7 cellular contexts compared by ENCODE assay signal in the genomic region with DNA sequence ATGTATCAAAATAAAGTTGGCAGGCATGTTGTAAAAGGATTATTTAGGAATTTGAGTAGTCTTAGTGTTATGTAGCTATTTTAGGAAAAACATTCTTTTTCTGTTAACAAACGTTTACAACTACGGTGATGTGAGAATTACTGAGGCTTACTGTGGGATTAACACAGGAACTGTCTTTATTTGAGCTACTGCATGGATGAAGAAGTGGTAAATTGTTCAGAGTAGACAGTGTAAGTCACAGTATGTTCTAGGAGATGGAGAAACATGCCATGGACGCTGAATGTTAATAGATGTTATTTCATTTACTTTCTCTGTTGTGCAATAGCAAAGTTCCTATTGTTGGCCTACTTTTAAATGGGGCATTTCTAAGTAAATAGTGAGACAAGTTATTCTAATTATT. TPM values are rescaled to one million over a fixed set of nuclear protein-coding genes. Genes with fewer than 3 reads are reported as not detected.
DNase-seq lines count a peak whose midpoint lies in the region; ATAC-seq and TF ChIP-seq lines count a peak whose summit lies in the region.

No MANE protein-coding gene starts in this region.

- no peak for ATAC-seq in naive thymus-derived CD4-positive, alpha-beta T cell
- ATAC-seq in omental fat pad (ENCODE audit: low FRiP score) (no peak), GM21737 (IDR thresholded peaks at IDR 0.05; ENCODE audit: unreplicated experiment) (no peak)

- peaks cover 21 to 46% of the 10 kb centered on the region in 2 donors for H3K4me1 ChIP-seq in naive thymus-derived CD4-positive, alpha-beta T cell (ENCODE audit: control insufficient read depth in 2 of 2, insufficient read depth in 2 of 2, low read length in 2 of 2)

- peak overlapping the region; percentile 94 for H3K4me3 ChIP-seq in GM06990 (replicated peaks; ENCODE audit: low read depth, low read length)
- H3K4me3 ChIP-seq in naive thymus-derived CD4-positive, alpha-beta T cell (ENCODE audit: low read length): peak overlapping the region; percentile 83

- POLR2A ChIA-PET in naive thymus-derived CD4-positive, alpha-beta T cell (lab: Charles Lee): interaction anchor here (0.9 to 3.8 kb wide), 4 partner anchors 16 to 191 kb away, joined by 3 to 55 read pairs (median 5); a partner anchor contains a TSS

- H3K27me3 Mint-ChIP-seq in naive thymus-derived CD4-positive, alpha-beta T cell: no peaks in the 10 kb centered on the region

- no peaks in the 10 kb centered on the region for H3K9me3 ChIP-seq in naive thymus-derived CD4-positive, alpha-beta T cell (ENCODE audit: control insufficient read depth in 2 of 3, low read length in 3 of 3)

- H3K9me3 Mint-ChIP-seq in naive thymus-derived CD4-positive, alpha-beta T cell: peaks cover 0 to 4% (median 0%) of the 10 kb centered on the region in 11 donors

- H3K27ac Mint-ChIP-seq in naive thymus-derived CD4-positive, alpha-beta T cell: peak overlapping the region in 7 of 9 donors; percentile 33 to 100 (median 98)

- intact Hi-C loops in naive thymus-derived CD4-positive, alpha-beta T cell (cut with micrococcal nuclease): no loop called here

- DNase-seq in GM06990 (ENCODE audit: extremely low read depth, insufficient read length) (no peak), NCI-H460 (ENCODE audit: extremely low read depth, low read depth) (peak; percentile 33), dermis blood vessel endothelial cell (peak; percentile 24), omental fat pad (ENCODE audit: low spot score) (no peak), NK-92 (lab: John Stamatoyannopoulos, UW; ENCODE audit: unreplicated experiment) (no peak)
- DNase-seq in naive thymus-derived CD4-positive, alpha-beta T cell: no peak

- H3K4me3 Mint-ChIP-seq in naive thymus-derived CD4-positive, alpha-beta T cell: peak overlapping the region; percentile 92 to 100 (median 98)

- H3K36me3 Mint-ChIP-seq in naive thymus-derived CD4-positive, alpha-beta T cell: peaks cover 4 to 16% (median 6%) of the 10 kb centered on the region in 5 donors

- CTCF ChIA-PET in naive thymus-derived CD4-positive, alpha-beta T cell (lab: Charles Lee): interaction anchor here (0.9 to 1.4 kb wide), 2 partner anchors 66 to 126 kb away, joined by 3 read pairs; no protein-coding TSS in a partner anchor

- H3K27me3 ChIP-seq in GM06990 (replicated peaks; ENCODE audit: control insufficient read depth, insufficient read depth, low read length): no peaks in the 10 kb centered on the region
- no peaks in the 10 kb centered on the region for H3K27me3 ChIP-seq in naive thymus-derived CD4-positive, alpha-beta T cell (ENCODE audit: control insufficient read depth in 2 of 2, insufficient read depth in 2 of 2, low read length in 2 of 2)

- H3K27ac ChIP-seq in naive thymus-derived CD4-positive, alpha-beta T cell (ENCODE audit: low read depth, low read length): peak overlapping the region; percentile 96

- peaks cover 45 to 57% (median 53%) of the 10 kb centered on the region in 7 donors for H3K4me1 Mint-ChIP-seq in naive thymus-derived CD4-positive, alpha-beta T cell

- TF ChIP-seq CTCF in GM06990 (IDR thresholded peaks at IDR 0.05; ENCODE audit: insufficient read depth, low read length, poor library complexity, severe bottlenecking): no peak
- TF ChIP-seq CTCF in omental fat pad (IDR thresholded peaks at IDR 0.05): no peak

- no peaks in the 10 kb centered on the region for H3K36me3 ChIP-seq in GM06990 (ENCODE audit: control insufficient read depth, insufficient read depth, low read length)
- H3K36me3 ChIP-seq in naive thymus-derived CD4-positive, alpha-beta T cell (ENCODE audit: control insufficient read depth in 2 of 3, insufficient read depth in 3 of 3, low read length in 3 of 3): peaks cover 0 to 7% (median 0%) of the 10 kb centered on the region in 3 experiments

RNA-seq across cellular contexts. Expression of a gene that starts 1.7 kb away (rescaled TPM):
- total RNA-seq in NCI-H460 (2014; rRNA removed; shearing (Covaris generic)): 12.3 and 18.1 TPM in 2 replicates
- 12.6 and 16.4 TPM in 2 replicates for polyA plus RNA-seq in NCI-H460 (2014; cell fraction: nucleus; rRNA removed)
- 23.3 and 26.2 TPM in 2 replicates for total RNA-seq in dermis blood vessel endothelial cell
- 10 to 100 TPM; 46.0 to 89.5 (median 78.8) TPM for total RNA-seq in naive thymus-derived CD4-positive, alpha-beta T cell
- 10 to 100 TPM; 52.0 to 74.7 TPM for polyA plus RNA-seq in naive thymus-derived CD4-positive, alpha-beta T cell
- total RNA-seq in omental fat pad: 10 to 100 TPM; 49.1 to 63.5 (median 55.1) TPM

Comparison
In these comparisons a context has a peak if more than half of its experiments do, and no peak if none do; other contexts are left out.
1. DNase-seq: peak in NCI-H460 (single experiment) and dermis blood vessel endothelial cell (single experiment); none in GM06990 (single experiment), naive thymus-derived CD4-positive, alpha-beta T cell (0 of 9), omental fat pad (single experiment) and NK-92 (single experiment).